In the genomic region with DNA sequence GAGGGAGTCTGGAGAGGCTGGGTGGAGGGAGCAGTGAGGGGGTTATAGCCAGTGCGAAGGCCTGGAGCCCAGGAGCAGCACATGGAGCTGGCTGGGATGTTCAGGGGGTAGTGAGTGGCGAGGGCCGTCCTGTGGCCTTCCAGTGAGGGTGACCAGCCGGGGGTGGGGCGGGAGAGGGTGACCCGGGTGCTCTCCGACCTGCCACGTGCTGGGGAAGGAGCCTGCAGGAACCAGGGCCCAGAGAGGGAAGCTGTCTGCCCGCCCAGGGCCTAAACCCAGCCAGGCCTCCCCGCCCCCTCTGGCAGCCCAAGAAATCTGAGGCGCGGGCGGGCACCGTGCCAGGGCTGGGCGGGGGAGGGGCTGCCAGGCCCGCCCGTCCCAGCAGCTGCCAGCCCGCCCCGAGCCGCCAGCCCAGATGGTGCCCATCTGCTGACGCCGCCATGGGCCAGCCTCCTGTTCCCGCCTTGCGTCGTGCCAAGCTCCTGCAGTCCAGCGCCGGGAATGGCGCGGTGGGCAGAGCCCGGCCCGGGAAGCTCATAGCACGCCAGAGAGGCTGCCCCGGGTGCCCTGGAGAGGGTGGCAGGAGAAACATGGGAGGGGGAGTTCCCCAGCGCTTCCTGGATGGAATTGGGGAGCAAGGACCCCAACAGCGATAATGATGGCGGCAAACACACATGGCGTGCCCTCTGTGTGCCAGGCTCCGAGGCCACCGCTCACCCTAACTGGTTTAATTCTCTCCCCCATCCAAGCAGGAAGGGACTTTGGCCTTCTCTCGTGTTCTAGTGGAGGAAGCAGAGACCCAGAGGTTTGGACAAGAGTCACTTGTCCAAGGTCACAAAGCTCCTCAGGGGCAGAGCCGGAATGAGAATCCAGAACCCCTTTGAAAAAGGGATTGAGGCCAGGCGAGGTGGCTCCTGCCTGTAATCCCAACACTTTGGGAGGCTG, we compare ENCODE assay signal across 9 cellular contexts. TPM values are rescaled to one million over a fixed set of nuclear protein-coding genes. Genes with fewer than 3 reads are reported as not detected.
DNase-seq lines count a peak whose midpoint lies in the region; FAIRE-seq and TF ChIP-seq lines count a peak whose summit lies in the region.
"Had no signal": no experiment of that assay in that cellular context is flagged by ENCODE, and none has a peak within 500 bp of the region (broad histone marks: within the 10 kb centered on the region; RNA-seq: fewer than 3 reads in every experiment).

No MANE protein-coding gene starts in this region.

- no peak overlapping the region for H3K9ac ChIP-seq in astrocyte (ENCODE audit: low read length)
- peak overlapping the region; percentile 34 to 67 for H3K9ac ChIP-seq in kidney (ENCODE audit: low read length in 2 of 2)

- peak overlapping the region; percentile 39 for H3K4me2 ChIP-seq in astrocyte (ENCODE audit: low read length)

- H3K36me3 ChIP-seq in astrocyte (ENCODE audit: insufficient read depth, low read length) = no peaks in the 10 kb centered on the region
- peaks cover 3% of the 10 kb centered on the region in 2 donors for H3K36me3 ChIP-seq in kidney (ENCODE audit: control insufficient read depth in 1 of 2, insufficient read depth in 2 of 2, low read length in 2 of 2)
- peaks cover 8% of the 10 kb centered on the region for H3K36me3 ChIP-seq in thymus (ENCODE audit: control insufficient read depth, insufficient read depth)

- TF ChIP-seq EP300 in Ishikawa (IDR thresholded peaks at IDR 0.05; ENCODE audit: borderline replicate concordance) = peak; percentile 72

- WGBS in thymus = 95% methylated on average over 42 of the region's 42 CpGs

- H3K9me3 Mint-ChIP-seq in astrocyte (ENCODE audit: unreplicated experiment) = no peaks in the 10 kb centered on the region
- H3K9me3 Mint-ChIP-seq in immature natural killer cell = no peaks in the 10 kb centered on the region
- H3K9me3 Mint-ChIP-seq: nephron had no signal

- peaks cover 86% of the 10 kb centered on the region for H4K20me1 ChIP-seq in astrocyte (ENCODE audit: insufficient read depth, low read length)

- H3K27me3 Mint-ChIP-seq in astrocyte (ENCODE audit: low read depth, unreplicated experiment) = no peaks in the 10 kb centered on the region
- H3K27me3 Mint-ChIP-seq in immature natural killer cell (ENCODE audit: low read depth in 3 of 3) = no peaks in the 10 kb centered on the region

- no peaks in the 10 kb centered on the region for H3K9me3 ChIP-seq in astrocyte (ENCODE audit: insufficient read depth, low read depth, low read length)
- no peaks in the 10 kb centered on the region for H3K9me3 ChIP-seq in kidney (ENCODE audit: control insufficient read depth in 1 of 2, low read length in 2 of 2)
- no peaks in the 10 kb centered on the region for H3K9me3 ChIP-seq in thymus (ENCODE audit: control insufficient read depth)

- TF ChIP-seq CTCF in astrocyte (IDR thresholded peaks at IDR 0.05; ENCODE audit: insufficient read depth, low read depth, low read length) = no peak
- TF ChIP-seq CTCF in kidney (IDR thresholded peaks at IDR 0.05; ENCODE audit: borderline replicate concordance, extremely low read depth, insufficient read depth) = no peak

- no peak for DNase-seq in astrocyte (ENCODE audit: low read depth)
- peak; percentile 94 for DNase-seq in kidney
- no peak for DNase-seq in H54 (ENCODE audit: insufficient read length, low spot score)
- no peak for DNase-seq in NCI-H526 treated with DMSO at 0.1 percent for 48 hours (lab: John Stamatoyannopoulos, UW)
- no peak for DNase-seq in immature natural killer cell
- DNase-seq in LoVo (ENCODE audit: low spot score) = no peak

- intact Hi-C loops in kidney (cut with DNase I) = no loop called here

- no peak for TF ChIP-seq POLR2A in H54 (IDR thresholded peaks at IDR 0.05; ENCODE audit: low read depth, low read length)

- H3K27me3 ChIP-seq in astrocyte (ENCODE audit: insufficient read depth, low read length) (no peaks in the 10 kb centered on the region), thymus (ENCODE audit: control insufficient read depth, insufficient read depth) (no peaks in the 10 kb centered on the region)

- H3K4me1 Mint-ChIP-seq in astrocyte (ENCODE audit: low read depth, unreplicated experiment) (peaks cover 9% of the 10 kb centered on the region), immature natural killer cell (peaks cover 0 to 2% of the 10 kb centered on the region in 2 donors)

- peaks cover 2% of the 10 kb centered on the region for H3K36me3 Mint-ChIP-seq in astrocyte (ENCODE audit: low read depth, unreplicated experiment)
- H3K36me3 Mint-ChIP-seq in immature natural killer cell = peaks cover 0 to under 1% (median 0%) of the 10 kb centered on the region in 3 donors

- H3K27ac ChIP-seq in astrocyte (ENCODE audit: low read depth, low read length) (no peak overlapping the region), kidney (ENCODE audit: low read depth in 2 of 2, low read length in 2 of 2) (peak overlapping the region; percentile 92 to 94), thymus (ENCODE audit: low read depth) (peak overlapping the region; percentile 42)

- H3K79me2 ChIP-seq in astrocyte (ENCODE audit: insufficient read depth, low read length) = peaks cover 92% of the 10 kb centered on the region

- FAIRE-seq in astrocyte (lab: Jason Lieb, UNC) (no peak), kidney (lab: Jason Lieb, UNC) (no peak), H54 (lab: Jason Lieb, UNC) (no peak)

- H3K4me3 Mint-ChIP-seq in astrocyte (ENCODE audit: unreplicated experiment) = no peak overlapping the region
- H3K4me3 Mint-ChIP-seq in immature natural killer cell = no peak overlapping the region
- H3K4me3 Mint-ChIP-seq: nephron had no signal

- H3K4me3 ChIP-seq in astrocyte (ENCODE audit: insufficient read depth, low read depth, low read length) (no peak overlapping the region), kidney (ENCODE audit: low read length in 2 of 2) (peak overlapping the region; percentile 29 to 48), thymus (ENCODE audit: low read length) (no peak overlapping the region)

- peak; percentile 17; the same call in 1 of the 2 replicates for TF ChIP-seq RAD21 in Ishikawa (IDR thresholded peaks at IDR 0.05; ENCODE audit: low read depth)

- no peak overlapping the region for H2AFZ ChIP-seq in astrocyte (ENCODE audit: low read depth, low read length)

- H3K4me1 ChIP-seq in astrocyte (ENCODE audit: insufficient read depth, low read length) (peaks cover 14% of the 10 kb centered on the region), kidney (ENCODE audit: control insufficient read depth in 1 of 2, insufficient read depth in 1 of 2, low read depth in 1 of 2, low read length in 2 of 2) (peaks cover 12 to 44% of the 10 kb centered on the region in 2 donors), thymus (ENCODE audit: control insufficient read depth, insufficient read depth, low read length) (no peaks in the 10 kb centered on the region)

- H3K27ac Mint-ChIP-seq in astrocyte (ENCODE audit: unreplicated experiment) (no peak overlapping the region), immature natural killer cell (no peak overlapping the region)
- H3K27ac Mint-ChIP-seq: nephron had no signal

TF ChIP-seq in Ishikawa, 13 proteins besides CTCF, POLR2A, EP300 and RAD21 (continues in another document):
- TF ChIP-seq TAF1 (IDR thresholded peaks at IDR 0.05; ENCODE audit: low read depth) (no peak), EGR1 (IDR thresholded peaks at IDR 0.05) (no peak), TCF12 (IDR thresholded peaks at IDR 0.05; ENCODE audit: low read depth) (peak; percentile 91), NFIC (IDR thresholded peaks at IDR 0.05) (peak; percentile 98), FOXM1 (IDR thresholded peaks at IDR 0.05; ENCODE audit: borderline replicate concordance, low read depth) (no peak), TEAD4 (IDR thresholded peaks at IDR 0.05) (peak; percentile 52), CEBPB (IDR thresholded peaks at IDR 0.05) (no peak), ZBTB7A (IDR thresholded peaks at IDR 0.05; ENCODE audit: low read depth) (no peak), YY1 (IDR thresholded peaks at IDR 0.05; ENCODE audit: low read depth) (peak; percentile 75; the same call in 1 of the 2 replicates), CREB1 (IDR thresholded peaks at IDR 0.05; ENCODE audit: low read depth) (no peak)
- TF ChIP-seq, protein P1, sequence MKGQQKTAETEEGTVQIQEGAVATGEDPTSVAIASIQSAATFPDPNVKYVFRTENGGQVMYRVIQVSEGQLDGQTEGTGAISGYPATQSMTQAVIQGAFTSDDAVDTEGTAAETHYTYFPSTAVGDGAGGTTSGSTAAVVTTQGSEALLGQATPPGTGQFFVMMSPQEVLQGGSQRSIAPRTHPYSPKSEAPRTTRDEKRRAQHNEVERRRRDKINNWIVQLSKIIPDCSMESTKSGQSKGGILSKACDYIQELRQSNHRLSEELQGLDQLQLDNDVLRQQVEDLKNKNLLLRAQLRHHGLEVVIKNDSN (IDR thresholded peaks at IDR 0.05) = peak; percentile 66
- TF ChIP-seq, protein P2, sequence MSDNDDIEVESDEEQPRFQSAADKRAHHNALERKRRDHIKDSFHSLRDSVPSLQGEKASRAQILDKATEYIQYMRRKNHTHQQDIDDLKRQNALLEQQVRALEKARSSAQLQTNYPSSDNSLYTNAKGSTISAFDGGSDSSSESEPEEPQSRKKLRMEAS (IDR thresholded peaks at IDR 0.05) = peak; percentile 97

RNA-seq across cellular contexts. Expression of a gene that starts 21.5 kb away (rescaled TPM):
- 38.3 and 49.8 TPM in 2 replicates for total RNA-seq in astrocyte
- 173 TPM for total RNA-seq in kidney
- polyA plus RNA-seq in kidney (ENCODE audit: insufficient read depth, low read depth, low replicate concordance) = 20.3 TPM
- 17.0 TPM for polyA plus RNA-seq in thymus
- 10 to 100 TPM in 1 of 3 donors, 1 to 10 TPM in 1, not detected in 1; 2.8 to 13.3 TPM for polyA plus RNA-seq in immature natural killer cell

Comparison
In these comparisons a context has a peak if more than half of its experiments do, and no peak if none do; other contexts are left out.
1. H3K4me3 ChIP-seq: peak in kidney (2 of 2); none in astrocyte (single experiment) and thymus (single experiment).